Comparison of ENCODE assay signal across 1 cellular context in genomic region chr14:93316716-93317115, GRCh38.
TF ChIP-seq lines count a peak whose summit lies in the region.

No MANE protein-coding gene starts in this region.

TF ChIP-seq in IMR-90, 13 proteins besides CTCF, POLR2A, EP300 and RAD21:
- TF ChIP-seq SMC3 (IDR thresholded peaks at IDR 0.05; ENCODE audit: low read depth, low read length) (no peak), MAZ (IDR thresholded peaks at IDR 0.05; ENCODE audit: borderline replicate concordance, low read depth, low read length) (no peak), CHD1 (IDR thresholded peaks at IDR 0.05; ENCODE audit: low read depth, low read length) (no peak), ELK1 (IDR thresholded peaks at IDR 0.05; ENCODE audit: borderline replicate concordance, low read depth, low read length) (no peak), USF2 (IDR thresholded peaks at IDR 0.05; ENCODE audit: low read depth, low read length) (no peak), RFX5 (IDR thresholded peaks at IDR 0.05; ENCODE audit: low read depth, low read length) (no peak)
